Comparison of ENCODE assay signal across 33 cellular contexts in genomic region chr18:12751503-12751884, GRCh38.
"Had no signal": no experiment of that assay in that cellular context is flagged by ENCODE, and none has a peak within 500 bp of the region (broad histone marks: within the 10 kb centered on the region; RNA-seq: fewer than 3 reads in every experiment).

No MANE protein-coding gene starts in this region.

- H3K27me3 ChIP-seq: brain microvascular endothelial cell, Peyer's patch, SJSA1 had no signal

- H3K4me1 Mint-ChIP-seq: activated T-helper 17 cell treated with anti-CD3 and anti-CD28 coated beads, Interleukin-2, amount 50 U/mL, for 72 hours had no signal

- H3K4me2 ChIP-seq: SK-N-SH had no signal

- DNase-seq: activated B cell treated with CpG ODN at 0.5 μM for 24 hours; activated CD4-positive, alpha-beta T cell treated with anti-CD3 and anti-CD28 coated beads for 48 hours; activated CD4-positive, alpha-beta T cell treated with anti-CD3 and anti-CD28 coated beads, Interleukin-2, amount 50 U/mL, for 4 hours; activated CD4-positive, CD25-positive, alpha-beta regulatory T cell treated with anti-CD3 and anti-CD28 coated beads, Interleukin-2, amount 50 U/mL, for 72 hours; activated CD8-positive, alpha-beta T cell treated with anti-CD3 and anti-CD28 coated beads for 36 hours; activated effector memory CD4-positive, alpha-beta T cell treated with anti-CD3 and anti-CD28 coated beads, Interleukin-2, amount 50 U/mL, for 16 hours; activated naive CD4-positive, alpha-beta T cell; activated naive CD4-positive, alpha-beta T cell treated with anti-CD3 and anti-CD28 coated beads, Interleukin-2, amount 50 U/mL, for 16 hours; activated naive CD8-positive, alpha-beta T cell treated with anti-CD3 and anti-CD28 coated beads for 36 hours; activated T-cell treated with anti-CD3 and anti-CD28 coated beads, Interleukin-2, amount 50 U/mL, for 1 hour; activated T-cell treated with anti-CD3 and anti-CD28 coated beads, Interleukin-2, amount 50 U/mL, for 72 hours; amniotic stem cell; aorta; brain microvascular endothelial cell; central memory CD4-positive, alpha-beta T cell; KG1; NCI-H1105; NCI-H1436; NCI-H1694; NCI-H1930; NCI-H2081 treated with DMSO at 0.1 percent for 48 hours; NCI-H345; NCI-H526; NCI-H748 treated with DMSO at 0.1 percent for 48 hours; NK-92 treated with Interleukin-12 subunit alpha and Interleukin-12 subunit beta, amount 100 ng/mL, for 24 hours; PC-3; Peyer's patch; SHP77 treated with DMSO at 0.1 percent for 48 hours had no signal

- H3K36me3 Mint-ChIP-seq: activated naive CD8-positive, alpha-beta T cell treated with anti-CD3 and anti-CD28 coated beads for 36 hours had no signal

- ATAC-seq: activated CD8-positive, alpha-beta T cell treated with anti-CD3 and anti-CD28 coated beads for 36 hours; activated T-cell treated with anti-CD3 and anti-CD28 coated beads, Interleukin-2, amount 50 U/mL, for 72 hours; activated T-helper 17 cell treated with anti-CD3 and anti-CD28 coated beads, Interleukin-2, amount 50 U/mL, for 72 hours; PC-3 had no signal

- H3K27ac Mint-ChIP-seq: activated B cell treated with CpG ODN at 0.5 μM for 24 hours; activated CD8-positive, alpha-beta T cell treated with anti-CD3 and anti-CD28 coated beads for 36 hours; activated naive CD8-positive, alpha-beta T cell treated with anti-CD3 and anti-CD28 coated beads for 36 hours; activated T-cell treated with anti-CD3 and anti-CD28 coated beads, Interleukin-2, amount 50 U/mL, for 72 hours; activated T-helper 17 cell treated with anti-CD3 and anti-CD28 coated beads, Interleukin-2, amount 50 U/mL, for 72 hours; T-helper 1 cell treated with Interleukin-12 subunit alpha and Interleukin-12 subunit beta and Interleukin-4 antibody, amounts not matched to agents 30 μg/mL and 1 μg/mL, for 36 hours; T-helper 2 cell treated with Interferon-gamma antibody and Interleukin-4, amounts not matched to agents 5 μg/mL and 100 μg/mL, for 36 hours had no signal

- H3K27ac ChIP-seq: brain microvascular endothelial cell, Peyer's patch, SJSA1 had no signal

- H3K27me3 Mint-ChIP-seq: activated CD8-positive, alpha-beta T cell treated with anti-CD3 and anti-CD28 coated beads for 36 hours; activated naive CD8-positive, alpha-beta T cell treated with anti-CD3 and anti-CD28 coated beads for 36 hours; activated T-helper 17 cell treated with anti-CD3 and anti-CD28 coated beads, Interleukin-2, amount 50 U/mL, for 72 hours had no signal

- H3K36me3 ChIP-seq: brain microvascular endothelial cell, Peyer's patch, SJSA1 had no signal

- H3K4me3 Mint-ChIP-seq: activated B cell treated with CpG ODN at 0.5 μM for 24 hours; activated CD8-positive, alpha-beta T cell treated with anti-CD3 and anti-CD28 coated beads for 36 hours; activated naive CD8-positive, alpha-beta T cell treated with anti-CD3 and anti-CD28 coated beads for 36 hours; activated T-cell treated with anti-CD3 and anti-CD28 coated beads, Interleukin-2, amount 50 U/mL, for 72 hours; activated T-helper 17 cell treated with anti-CD3 and anti-CD28 coated beads, Interleukin-2, amount 50 U/mL, for 72 hours; T-helper 1 cell treated with Interleukin-12 subunit alpha and Interleukin-12 subunit beta and Interleukin-4 antibody, amounts not matched to agents 30 μg/mL and 1 μg/mL, for 36 hours; T-helper 2 cell treated with Interferon-gamma antibody and Interleukin-4, amounts not matched to agents 5 μg/mL and 100 μg/mL, for 36 hours had no signal

- H3K4me1 ChIP-seq: Peyer's patch had no signal

- H3K9me3 Mint-ChIP-seq: activated B cell treated with CpG ODN at 0.5 μM for 24 hours; activated CD8-positive, alpha-beta T cell treated with anti-CD3 and anti-CD28 coated beads for 36 hours; activated naive CD8-positive, alpha-beta T cell treated with anti-CD3 and anti-CD28 coated beads for 36 hours; activated T-cell treated with anti-CD3 and anti-CD28 coated beads, Interleukin-2, amount 50 U/mL, for 72 hours; activated T-helper 17 cell treated with anti-CD3 and anti-CD28 coated beads, Interleukin-2, amount 50 U/mL, for 72 hours; T-helper 1 cell treated with Interleukin-12 subunit alpha and Interleukin-12 subunit beta and Interleukin-4 antibody, amounts not matched to agents 30 μg/mL and 1 μg/mL, for 36 hours; T-helper 2 cell treated with Interferon-gamma antibody and Interleukin-4, amounts not matched to agents 5 μg/mL and 100 μg/mL, for 36 hours had no signal

- H3K4me3 ChIP-seq: Peyer's patch, SJSA1 had no signal

- H3K9ac ChIP-seq: SK-N-SH had no signal
